11 cellular contexts compared by ENCODE assay signal in the genomic region with DNA sequence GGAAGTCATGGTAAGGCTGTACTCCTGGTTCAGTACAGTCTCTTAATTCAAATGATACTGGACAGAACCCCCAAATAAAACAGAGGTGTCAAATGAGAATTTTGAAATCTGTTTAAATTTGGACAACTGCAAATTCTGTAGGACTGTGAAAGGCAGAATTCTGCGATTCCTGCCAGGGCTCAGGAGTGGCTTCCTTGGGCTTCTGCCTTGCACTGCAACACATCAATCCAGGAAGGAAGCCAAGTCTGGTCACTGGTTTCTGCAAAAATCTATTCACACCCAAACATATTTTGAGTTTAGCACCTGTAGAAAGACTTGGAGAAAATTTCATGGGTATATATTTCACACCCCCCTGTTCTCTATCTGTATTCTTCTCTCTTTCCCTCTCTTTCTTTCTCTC.
"Had no signal": no experiment of that assay in that cellular context is flagged by ENCODE, and none has a peak within 500 bp of the region (broad histone marks: within the 10 kb centered on the region; RNA-seq: fewer than 3 reads in every experiment).

No MANE protein-coding gene starts in this region.

- H3K4me3 ChIP-seq: GM23248, GM23338, HAP-1 had no signal

- H2AFZ ChIP-seq: GM23248, GM23338 had no signal

- H3K4me2 ChIP-seq: GM23338 had no signal

- H3K27ac Mint-ChIP-seq: GM23338, H9, HFFc6 had no signal

- ATAC-seq: GM23338, HCT116 had no signal

- H3K4me1 ChIP-seq: HAP-1 had no signal

- FAIRE-seq: H1, H54 had no signal

- H3K9me3 ChIP-seq: HAP-1 had no signal

- H3K9me3 Mint-ChIP-seq: GM23338, H9, HFFc6 had no signal

- DNase-seq: GM23248, GOT3, H7, H9, HCEC 1CT, HFFc6 had no signal

- H3K4me3 Mint-ChIP-seq: GM23338, H9, HFFc6 had no signal

- H3K27ac ChIP-seq: GM23248 had no signal

- H3K36me3 ChIP-seq: HAP-1 had no signal

- H3K9ac ChIP-seq: GM23248 had no signal
